In genomic region chr11:62831520-62832345, GRCh38 we compare ENCODE assay signal across 8 cellular contexts. TPM values are rescaled to one million over a fixed set of nuclear protein-coding genes. Genes with fewer than 3 reads are reported as not detected.
A peak's percentile ranks its signal among the peaks of the same experiment; 100 is the strongest.
DNase-seq lines count a peak whose midpoint lies in the region; ATAC-seq and TF ChIP-seq lines count a peak whose summit lies in the region.

TSS of gene STX5 (minus strand) at chr11:62832051. CDS start at chr11:62831243, 808 bp downstream.

- peaks cover 32 to 37% of the 10 kb centered on the region in 2 donors for H3K36me3 ChIP-seq in mucosa of rectum (ENCODE audit: control insufficient read depth in 2 of 2, insufficient read depth in 2 of 2, low read length in 2 of 2)

- no peak for TF ChIP-seq CTCF in epithelial cell of proximal tubule (conservative IDR thresholded peaks at IDR 0.05; ENCODE audit: low read depth, low read length)

- H3K27ac Mint-ChIP-seq in activated T-cell treated with anti-CD3 and anti-CD28 coated beads, Interleukin-2, amount 50 U/mL, for 24 hours = peak within 1 kb of the TSS; percentile 100

- in situ Hi-C loops in KBM-7 (cut with MboI; ENCODE audit: low pct_unique_long_range_greater_than_20kb, low sequenced_read_pairs) = no loop called here

- H3K4me3 ChIP-seq in epithelial cell of proximal tubule (ENCODE audit: low read depth, low read length) = peak within 1 kb of the TSS; percentile 97
- H3K4me3 ChIP-seq in mucosa of rectum (ENCODE audit: low read length in 2 of 2) = peak within 1 kb of the TSS; percentile 94 to 100

- peak within 1 kb of the TSS; percentile 98 for H3K9ac ChIP-seq in mucosa of rectum (ENCODE audit: low read depth in 1 of 2, low read length in 2 of 2)

- peak; percentile 71 for ATAC-seq in GM21717 (IDR thresholded peaks at IDR 0.05; ENCODE audit: unreplicated experiment)

- no peaks in the 10 kb centered on the region for H3K27me3 ChIP-seq in mucosa of rectum (ENCODE audit: control insufficient read depth in 2 of 2, insufficient read depth in 2 of 2, low read length in 2 of 2)

- H3K4me1 Mint-ChIP-seq in activated T-cell treated with anti-CD3 and anti-CD28 coated beads, Interleukin-2, amount 50 U/mL, for 24 hours (ENCODE audit: low read depth) = peaks cover 59% of the 10 kb centered on the region

- peaks cover 19 to 21% of the 10 kb centered on the region in 2 donors for H3K4me1 ChIP-seq in mucosa of rectum (ENCODE audit: control insufficient read depth in 2 of 2, insufficient read depth in 2 of 2, low read length in 2 of 2)

- peak; percentile 92 for DNase-seq in DMS153 treated with DMSO at 0.1 percent for 48 hours (lab: John Stamatoyannopoulos, UW; ENCODE audit: unreplicated experiment)
- peak; percentile 98 for DNase-seq in KBM-7
- DNase-seq in activated T-cell treated with anti-CD3 and anti-CD28 coated beads, Interleukin-2, amount 50 U/mL, for 24 hours = peak; percentile 100
- peak; percentile 84 for DNase-seq in epithelial cell of proximal tubule (ENCODE audit: low read depth)
- peak; percentile 100 for DNase-seq in stimulated activated CD8-positive, alpha-beta memory T cell treated with anti-CD3 and anti-CD28 coated beads, Interleukin-4, amount 100 ng/mL, for 48 hours

- H3K4me3 Mint-ChIP-seq in activated T-cell treated with anti-CD3 and anti-CD28 coated beads, Interleukin-2, amount 50 U/mL, for 24 hours = peak within 1 kb of the TSS; percentile 93

- H3K27ac ChIP-seq in mucosa of rectum (ENCODE audit: low read depth in 2 of 2, low read length in 2 of 2) = peak within 1 kb of the TSS; percentile 99

- no peaks in the 10 kb centered on the region for H3K27me3 Mint-ChIP-seq in activated T-cell treated with anti-CD3 and anti-CD28 coated beads, Interleukin-2, amount 50 U/mL, for 24 hours

- peaks cover 78% of the 10 kb centered on the region for H3K36me3 Mint-ChIP-seq in activated T-cell treated with anti-CD3 and anti-CD28 coated beads, Interleukin-2, amount 50 U/mL, for 24 hours (ENCODE audit: low read depth)

- no peaks in the 10 kb centered on the region for H3K9me3 ChIP-seq in mucosa of rectum (ENCODE audit: control insufficient read depth in 2 of 2, low read length in 2 of 2)

- no peaks in the 10 kb centered on the region for H3K9me3 Mint-ChIP-seq in activated T-cell treated with anti-CD3 and anti-CD28 coated beads, Interleukin-2, amount 50 U/mL, for 24 hours

TF ChIP-seq in PFSK-1, 5 proteins besides CTCF, POLR2A, EP300 and RAD21:
- TF ChIP-seq FOXP2 (optimal IDR thresholded peaks at IDR 0.05; ENCODE audit: borderline replicate concordance, extremely low read depth, extremely low read length, insufficient read depth) = peak; percentile 67
- TF ChIP-seq SIN3A (IDR thresholded peaks at IDR 0.05; ENCODE audit: borderline replicate concordance, insufficient read depth, low read length) = peak; percentile 85; the same call in 1 of the 2 replicates
- peak; percentile 98 for TF ChIP-seq POLR2AphosphoS5 (IDR thresholded peaks at IDR 0.05; ENCODE audit: low read depth, low read length)
- peak; percentile 76; the same call in 1 of the 2 replicates for TF ChIP-seq TAF1 (IDR thresholded peaks at IDR 0.05; ENCODE audit: borderline replicate concordance, insufficient read depth, low read length)
- TF ChIP-seq REST (IDR thresholded peaks at IDR 0.05; ENCODE audit: insufficient read depth in 1 of 2, low read depth in 2 of 2, low read length in 2 of 2) = no peak

RNA-seq across cellular contexts. Expression of gene STX5, which starts in this region (rescaled TPM):
- polyA plus RNA-seq in PFSK-1 (2012; ENCODE audit: insufficient read length, low read depth) = 49.5 TPM
- 21.2 and 28.6 TPM in 2 replicates for total RNA-seq in epithelial cell of proximal tubule

Comparison
In these comparisons a context has a peak if more than half of its experiments do, and no peak if none do; other contexts are left out.
1. Peak in every context shown above with its lines: DNase-seq, ATAC-seq, H3K4me3 ChIP-seq and H3K27ac ChIP-seq.